Comparison of ENCODE assay signal across 8 cellular contexts in the genomic region with DNA sequence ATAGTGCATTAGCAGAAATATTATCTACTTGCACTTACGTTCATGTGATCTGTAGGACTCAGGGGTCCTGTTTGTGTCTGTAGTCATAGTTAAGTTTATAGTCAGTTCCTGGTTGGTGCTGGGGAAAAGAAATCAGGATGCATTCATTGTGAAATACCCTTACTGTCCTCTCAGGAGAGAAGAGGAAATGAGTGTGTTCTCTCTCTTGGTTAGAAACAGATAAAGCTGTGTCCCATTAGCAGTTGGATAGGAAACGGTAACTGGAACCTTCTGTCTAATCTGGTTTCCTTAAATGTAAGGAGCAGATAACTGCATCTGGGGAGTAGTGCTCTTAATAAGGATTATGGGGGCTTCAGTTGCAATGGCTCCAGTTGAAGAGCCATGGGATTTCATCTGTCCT. TPM values are rescaled to one million over a fixed set of nuclear protein-coding genes. Genes with fewer than 3 reads are reported as not detected.
DNase-seq lines count a peak whose midpoint lies in the region; ATAC-seq and TF ChIP-seq lines count a peak whose summit lies in the region.

No MANE protein-coding gene starts in this region.

- CTCF ChIA-PET in BJ (lab: Yijun Ruan, JAX) = no interaction called here

- no peaks in the 10 kb centered on the region for H3K27me3 ChIP-seq in BJ (ENCODE audit: control insufficient read depth, insufficient read depth, low read length)

- DNase-seq in BJ (ENCODE audit: low read depth) (peak; percentile 52), KBM-7 (peak; percentile 89), astrocyte of the spinal cord (ENCODE audit: low read depth, low spot score) (peak; percentile 65), left lobe of liver (ENCODE audit: low spot score) (no peak), G401 (ENCODE audit: low spot score) (no peak)

- in situ Hi-C loops in KBM-7 (cut with MboI; ENCODE audit: low pct_unique_long_range_greater_than_20kb, low sequenced_read_pairs) (no loop called here), astrocyte of the spinal cord (cut with HindIII; ENCODE audit: low sequenced_read_pairs) (no loop called here), G401 (cut with HindIII; ENCODE audit: low sequenced_read_pairs) (no loop called here)

- ATAC-seq in left lobe of liver (peak; percentile 63), GM21528 (IDR thresholded peaks at IDR 0.05; ENCODE audit: low FRiP score, unreplicated experiment) (no peak), GM18520 (IDR thresholded peaks at IDR 0.05; ENCODE audit: unreplicated experiment) (no peak), HG03097 (IDR thresholded peaks at IDR 0.05; ENCODE audit: low FRiP score, unreplicated experiment) (no peak)

- no peak for TF ChIP-seq CTCF in BJ (IDR thresholded peaks at IDR 0.05; ENCODE audit: insufficient read depth, low read depth, low read length)
- TF ChIP-seq CTCF in astrocyte of the spinal cord (IDR thresholded peaks at IDR 0.05; ENCODE audit: low read depth, low read length) = no peak

- no peaks in the 10 kb centered on the region for H3K36me3 ChIP-seq in BJ (ENCODE audit: control insufficient read depth, insufficient read depth, low read length)

- H3K4me3 ChIP-seq in BJ (ENCODE audit: low read depth, low read length) (no peak overlapping the region), astrocyte of the spinal cord (ENCODE audit: low read depth, low read length) (no peak overlapping the region)

- POLR2A ChIA-PET in BJ (lab: Charles Lee) = interaction anchor here (0.6 to 1.0 kb wide), 2 partner anchors 9 to 12 kb away, joined by 5 to 8 read pairs; a partner anchor contains a TSS

RNA-seq across cellular contexts. Expression of a gene that starts 8.9 kb away (rescaled TPM):
- polyA plus RNA-seq in BJ (2011; rRNA removed) = 17.0 and 20.5 TPM in 2 replicates
- 9.9 and 13.4 TPM in 2 replicates for polyA minus RNA-seq in BJ (2011; rRNA and poly(A)+ RNA removed)
- total RNA-seq in left lobe of liver = 15.2 TPM
- total RNA-seq in G401 (2014; rRNA removed; shearing (Covaris generic)) = 10.8 and 18.7 TPM in 2 replicates

RNA-seq across cellular contexts. Expression of a gene that starts 9.6 kb away (rescaled TPM):
- 42.0 and 56.6 TPM in 2 replicates for polyA plus RNA-seq in BJ (2011; rRNA removed)
- polyA minus RNA-seq in BJ (2011; rRNA and poly(A)+ RNA removed) = 50.7 and 51.1 TPM in 2 replicates
- total RNA-seq in left lobe of liver = 11.3 TPM
- 33.6 and 36.5 TPM in 2 replicates for total RNA-seq in G401 (2014; rRNA removed; shearing (Covaris generic))

Comparison
In these comparisons a context has a peak if more than half of its experiments do, and no peak if none do; other contexts are left out.
1. DNase-seq: peak in BJ (single experiment), KBM-7 (single experiment) and astrocyte of the spinal cord (single experiment); none in left lobe of liver (single experiment) and G401 (single experiment).